In the genomic region with DNA sequence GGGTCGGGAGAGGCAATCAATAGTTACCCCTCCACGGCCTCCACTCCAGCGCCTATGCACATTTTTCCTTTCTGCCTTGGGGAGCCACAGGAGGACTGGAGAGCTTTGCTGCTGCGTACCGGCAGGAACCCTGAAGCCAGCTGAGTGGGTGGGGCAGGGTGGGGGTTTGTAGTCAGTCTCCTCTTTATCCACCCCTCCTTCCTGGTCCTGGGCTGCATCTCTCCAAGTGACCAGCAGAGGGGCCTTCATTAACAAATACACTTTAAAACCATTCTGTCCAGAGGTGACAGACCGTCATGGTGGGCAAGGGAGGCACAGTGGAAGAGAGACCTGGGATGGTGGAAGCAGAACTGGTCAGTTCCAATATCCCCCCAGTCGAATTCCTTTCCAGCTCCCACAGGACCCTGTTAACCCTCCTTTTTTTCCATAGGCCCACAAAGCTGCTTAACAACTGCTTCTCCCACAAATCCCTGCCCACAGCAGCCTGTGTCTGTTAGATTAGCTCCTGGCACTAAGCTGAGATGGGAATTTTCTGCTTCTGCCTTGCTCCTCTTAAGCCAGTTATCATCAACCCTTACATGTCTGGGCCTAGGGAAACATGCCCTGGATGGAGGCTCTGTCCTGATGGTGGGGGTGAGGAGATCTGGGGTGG, we compare ENCODE assay signal across 8 cellular contexts. TPM values are rescaled to one million over a fixed set of nuclear protein-coding genes. Genes with fewer than 3 reads are reported as not detected.
DNase-seq lines count a peak whose midpoint lies in the region; ATAC-seq and TF ChIP-seq lines count a peak whose summit lies in the region.

No MANE protein-coding gene starts in this region.

- POLR2A ChIA-PET in activated CD4-positive, alpha-beta memory T cell treated with anti-CD3 and anti-CD28 coated beads, Interleukin-2, amount 10 ng/mL, durations not matched to agents 7 days and 5 days (lab: Charles Lee): interaction anchor here (1.4 kb wide), 1 partner anchor 50 kb away, joined by 7 read pairs; a partner anchor contains a TSS

- peak; percentile 35 for TF ChIP-seq CTCF in parathyroid adenoma (IDR thresholded peaks at IDR 0.05)

- CTCF ChIA-PET in activated CD4-positive, alpha-beta memory T cell treated with anti-CD3 and anti-CD28 coated beads, Interleukin-2, amount 10 ng/mL, durations not matched to agents 7 days and 5 days (lab: Charles Lee): interaction anchor here (1.0 to 1.3 kb wide), 2 partner anchors 15 to 23 kb away, joined by 3 to 6 read pairs; a partner anchor contains a TSS

- no peak overlapping the region for H3K27ac Mint-ChIP-seq in activated CD4-positive, alpha-beta memory T cell treated with anti-CD3 and anti-CD28 coated beads, Interleukin-2, amount 10 ng/mL, durations not matched to agents 7 days and 5 days

- DNase-seq in D341Med (ENCODE audit: low spot score) (peak; percentile 88), GM23248 (peak; percentile 81), NCI-H2227 treated with DMSO at 0.1 percent for 48 hours (lab: John Stamatoyannopoulos, UW) (peak; percentile 49), globus pallidus (ENCODE audit: low spot score) (peak; percentile 33), NCI-H2107 (lab: John Stamatoyannopoulos, UW) (no peak)
- peak; percentile 37 for DNase-seq in activated CD4-positive, alpha-beta memory T cell treated with anti-CD3 and anti-CD28 coated beads, Interleukin-2, amount 10 ng/mL, durations not matched to agents 7 days and 5 days

- peak overlapping the region; percentile 49 for H2AFZ ChIP-seq in GM23248
- H2AFZ ChIP-seq in parathyroid adenoma: no peak overlapping the region

- H3K27ac ChIP-seq in GM23248 (no peak overlapping the region), parathyroid adenoma (no peak overlapping the region)

- H3K9ac ChIP-seq in GM23248 (no peak overlapping the region), parathyroid adenoma (no peak overlapping the region)

- H3F3A ChIP-seq in GM23248 (ENCODE audit: insufficient read depth): no peaks in the 10 kb centered on the region

- peaks cover 49% of the 10 kb centered on the region for H3K27me3 Mint-ChIP-seq in activated CD4-positive, alpha-beta memory T cell treated with anti-CD3 and anti-CD28 coated beads, Interleukin-2, amount 10 ng/mL, durations not matched to agents 7 days and 5 days

- peaks cover 2% of the 10 kb centered on the region for H3K4me1 Mint-ChIP-seq in activated CD4-positive, alpha-beta memory T cell treated with anti-CD3 and anti-CD28 coated beads, Interleukin-2, amount 10 ng/mL, durations not matched to agents 7 days and 5 days

- 14% methylated on average over 7 of the region's 7 CpGs for WGBS in GM23248 (ENCODE audit: low coverage in 1 of 2, low lambda C conversion rate in 2 of 2, missing lambda C conversion rate in 2 of 2), 2 experiments

- H3K4me3 ChIP-seq in GM23248 (no peak overlapping the region), parathyroid adenoma (ENCODE audit: low read depth, low read length) (no peak overlapping the region)

- peaks cover 12% of the 10 kb centered on the region; the same call in 1 of the 2 replicates for H3K27me3 ChIP-seq in GM23248 (replicated peaks; ENCODE audit: insufficient read depth)
- H3K27me3 ChIP-seq in parathyroid adenoma (ENCODE audit: control insufficient read depth, insufficient read depth, low read length): no peaks in the 10 kb centered on the region

- H3K4me2 ChIP-seq in GM23248 (ENCODE audit: unreplicated experiment) (no peak overlapping the region), parathyroid adenoma (ENCODE audit: low read length) (no peak overlapping the region)

- H3K79me2 ChIP-seq in GM23248 (ENCODE audit: insufficient read depth): no peaks in the 10 kb centered on the region
- H3K79me2 ChIP-seq in parathyroid adenoma: no peaks in the 10 kb centered on the region

- H3K9me3 Mint-ChIP-seq in activated CD4-positive, alpha-beta memory T cell treated with anti-CD3 and anti-CD28 coated beads, Interleukin-2, amount 10 ng/mL, durations not matched to agents 7 days and 5 days: no peaks in the 10 kb centered on the region

- H3K36me3 Mint-ChIP-seq in activated CD4-positive, alpha-beta memory T cell treated with anti-CD3 and anti-CD28 coated beads, Interleukin-2, amount 10 ng/mL, durations not matched to agents 7 days and 5 days (ENCODE audit: low read depth): no peaks in the 10 kb centered on the region

- no peaks in the 10 kb centered on the region for H3K4me1 ChIP-seq in GM23248 (ENCODE audit: insufficient read depth)
- no peaks in the 10 kb centered on the region for H3K4me1 ChIP-seq in parathyroid adenoma

- H3K9me2 ChIP-seq in GM23248 (ENCODE audit: insufficient read depth): no peaks in the 10 kb centered on the region

- H3K36me3 ChIP-seq in GM23248 (ENCODE audit: low read depth): no peaks in the 10 kb centered on the region
- H3K36me3 ChIP-seq in parathyroid adenoma (ENCODE audit: control insufficient read depth, insufficient read depth, low read length): no peaks in the 10 kb centered on the region

- H3K9me3 ChIP-seq in GM23248 (ENCODE audit: low read depth): no peaks in the 10 kb centered on the region
- H3K9me3 ChIP-seq in parathyroid adenoma (ENCODE audit: control insufficient read depth, low read length): no peaks in the 10 kb centered on the region

- ATAC-seq in GM18867 (IDR thresholded peaks at IDR 0.05; ENCODE audit: unreplicated experiment): no peak

- H4K20me1 ChIP-seq in GM23248 (ENCODE audit: insufficient read depth): no peaks in the 10 kb centered on the region

- H3K4me3 Mint-ChIP-seq in activated CD4-positive, alpha-beta memory T cell treated with anti-CD3 and anti-CD28 coated beads, Interleukin-2, amount 10 ng/mL, durations not matched to agents 7 days and 5 days: no peak overlapping the region

- in situ Hi-C loops in GM23248 (cut with MboI): no loop called here

RNA-seq across cellular contexts. Expression of a gene that starts 3.9 kb away (rescaled TPM):
- not detected in 2 replicates for total RNA-seq in GM23248 (2014; rRNA removed; shearing (Covaris generic))
- polyA plus RNA-seq in GM23248 (2016; fragmentation: Nextera tagmentation; extraction: Ambion mirVana): 0.06 and 0.14 TPM in 2 replicates
- total RNA-seq in activated CD4-positive, alpha-beta memory T cell treated with anti-CD3 and anti-CD28 coated beads, Interleukin-2, amount 10 ng/mL, durations not matched to agents 7 days and 5 days: not detected

RNA-seq across cellular contexts. Expression of a gene that starts 23.6 kb away (rescaled TPM):
- 24.9 and 31.8 TPM in 2 replicates for total RNA-seq in GM23248 (2014; rRNA removed; shearing (Covaris generic))
- polyA plus RNA-seq in GM23248 (2016; fragmentation: Nextera tagmentation; extraction: Ambion mirVana): 8.3 and 9.1 TPM in 2 replicates
- total RNA-seq in activated CD4-positive, alpha-beta memory T cell treated with anti-CD3 and anti-CD28 coated beads, Interleukin-2, amount 10 ng/mL, durations not matched to agents 7 days and 5 days: 10 to 100 TPM; 36.6 to 36.7 TPM

RNA-seq across cellular contexts. Expression of a gene that starts 23.6 kb away (rescaled TPM):
- total RNA-seq in GM23248 (2014; rRNA removed; shearing (Covaris generic)): 19.7 and 28.0 TPM in 2 replicates
- 13.4 and 13.8 TPM in 2 replicates for polyA plus RNA-seq in GM23248 (2016; fragmentation: Nextera tagmentation; extraction: Ambion mirVana)
- 10 to 100 TPM; 19.2 to 21.9 TPM for total RNA-seq in activated CD4-positive, alpha-beta memory T cell treated with anti-CD3 and anti-CD28 coated beads, Interleukin-2, amount 10 ng/mL, durations not matched to agents 7 days and 5 days

RNA-seq across cellular contexts. Expression of a gene that starts 37.8 kb away (rescaled TPM):
- 4.1 and 4.7 TPM in 2 replicates for total RNA-seq in GM23248 (2014; rRNA removed; shearing (Covaris generic))
- 2.6 and 3.1 TPM in 2 replicates for polyA plus RNA-seq in GM23248 (2016; fragmentation: Nextera tagmentation; extraction: Ambion mirVana)
- total RNA-seq in activated CD4-positive, alpha-beta memory T cell treated with anti-CD3 and anti-CD28 coated beads, Interleukin-2, amount 10 ng/mL, durations not matched to agents 7 days and 5 days: 10 to 100 TPM; 28.5 to 29.2 TPM

RNA-seq across cellular contexts. Expression of a gene that starts 40.3 kb away (rescaled TPM):
- not detected in 2 replicates for total RNA-seq in GM23248 (2014; rRNA removed; shearing (Covaris generic))
- not detected in 2 replicates for polyA plus RNA-seq in GM23248 (2016; fragmentation: Nextera tagmentation; extraction: Ambion mirVana)
- total RNA-seq in activated CD4-positive, alpha-beta memory T cell treated with anti-CD3 and anti-CD28 coated beads, Interleukin-2, amount 10 ng/mL, durations not matched to agents 7 days and 5 days: under 1 TPM; 0.33 to 0.35 TPM
